Comparison of ENCODE assay signal across 7 cellular contexts in the genomic region with DNA sequence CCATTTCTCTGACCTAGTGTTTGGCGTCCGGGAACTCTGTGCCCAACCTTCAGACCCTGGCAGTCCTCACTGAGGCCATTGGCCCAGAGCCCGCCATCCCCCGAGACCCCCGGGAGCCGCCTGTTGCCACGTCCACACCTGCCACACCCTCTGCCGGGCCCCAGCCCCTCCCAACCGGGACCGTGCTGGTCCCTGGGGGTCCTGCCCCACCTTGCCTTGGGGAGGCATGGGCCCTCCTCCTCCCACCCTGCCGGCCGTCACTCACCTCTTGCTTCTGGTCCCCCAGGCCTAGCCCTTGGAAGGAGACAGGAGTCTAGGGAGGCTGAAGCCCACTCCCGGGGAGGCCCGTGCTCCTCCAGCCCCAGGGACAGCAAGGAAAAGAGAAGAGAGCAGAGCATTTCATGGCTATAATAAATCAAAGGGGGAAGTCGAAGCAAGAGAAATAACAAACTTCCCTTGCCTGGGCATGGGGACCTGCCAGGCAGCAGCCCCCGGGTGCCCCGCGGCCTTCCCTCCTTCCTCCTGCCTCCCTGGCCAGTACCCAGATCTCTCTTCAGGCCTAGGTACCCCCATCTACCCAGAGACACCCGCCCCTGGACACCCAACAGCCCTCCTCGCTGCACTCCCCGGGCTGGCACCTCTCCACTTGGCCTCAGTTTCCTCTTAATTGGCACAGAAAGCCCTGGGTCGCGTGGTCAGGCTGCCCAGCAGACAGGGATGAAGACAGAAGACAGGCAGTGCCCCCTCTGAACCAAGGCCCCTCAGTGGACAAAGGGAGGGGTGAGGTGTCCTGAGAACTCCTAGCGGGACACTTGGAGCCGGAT. TPM values are rescaled to one million over a fixed set of nuclear protein-coding genes. Genes with fewer than 3 reads are reported as not detected.
A peak's percentile ranks its signal among the peaks of the same experiment; 100 is the strongest.
DNase-seq lines count a peak whose midpoint lies in the region; ATAC-seq, FAIRE-seq and TF ChIP-seq lines count a peak whose summit lies in the region.
"Had no signal": no experiment of that assay in that cellular context is flagged by ENCODE, and none has a peak within 500 bp of the region (broad histone marks: within the 10 kb centered on the region; RNA-seq: fewer than 3 reads in every experiment).

No MANE protein-coding gene starts in this region.

- no peaks in the 10 kb centered on the region for H3K36me3 Mint-ChIP-seq in activated T-helper 1 cell treated with anti-CD3 and anti-CD28 coated beads, Interleukin-12 subunit alpha, Interleukin-12 subunit beta, Interleukin-2, Interleukin-4 antibody, amounts not matched to agents 30 ng/mL and 10 ng/mL and 1 ng/mL, durations not matched to agents 14 hours and 24 hours and 36 hours (ENCODE audit: low read depth)
- no peaks in the 10 kb centered on the region for H3K36me3 Mint-ChIP-seq in natural killer cell treated with Interleukin-12 subunit alpha and Interleukin-12 subunit beta and Interleukin-15 and Interleukin-18, amount 100 ng/mL, for 72 hours

- peak; percentile 81 for FAIRE-seq in GM12892 (lab: Jason Lieb, UNC)
- FAIRE-seq: colon had no signal

- peak in 1 of 2 donors; percentile 1 for ATAC-seq in natural killer cell treated with Interleukin-12 subunit alpha and Interleukin-12 subunit beta and Interleukin-15 and Interleukin-18, amount 100 ng/mL, for 72 hours
- no peak for ATAC-seq in GM21737 (IDR thresholded peaks at IDR 0.05; ENCODE audit: unreplicated experiment)

- DNase-seq in GM12892 (ENCODE audit: insufficient read length) = peak; percentile 35
- DNase-seq in activated T-helper 1 cell treated with anti-CD3 and anti-CD28 coated beads, Interleukin-12 subunit alpha, Interleukin-12 subunit beta, Interleukin-2, Interleukin-4 antibody, amounts not matched to agents 30 ng/mL and 10 ng/mL and 1 ng/mL, durations not matched to agents 14 hours and 24 hours and 36 hours (ENCODE audit: low spot score) = no peak
- DNase-seq in natural killer cell treated with Interleukin-12 subunit alpha and Interleukin-12 subunit beta and Interleukin-15 and Interleukin-18, amount 100 ng/mL, for 72 hours (ENCODE audit: low spot score) = no peak
- no peak for DNase-seq in NK-92 treated with Interleukin-12 subunit alpha and Interleukin-12 subunit beta, amount 100 ng/mL, for 24 hours (lab: John Stamatoyannopoulos, UW)
- DNase-seq in AML-193 (lab: John Stamatoyannopoulos, UW) = no peak

- intact Hi-C loops in activated T-helper 1 cell treated with anti-CD3 and anti-CD28 coated beads, Interleukin-12 subunit alpha, Interleukin-12 subunit beta, Interleukin-2, Interleukin-4 antibody, amounts not matched to agents 30 ng/mL and 10 ng/mL and 1 ng/mL, durations not matched to agents 14 hours and 24 hours and 36 hours (cut with micrococcal nuclease) = loop anchor here (2.0 kb wide), 1 partner anchor 13 kb away; a partner anchor contains a TSS

- H3K27me3 Mint-ChIP-seq in activated T-helper 1 cell treated with anti-CD3 and anti-CD28 coated beads, Interleukin-12 subunit alpha, Interleukin-12 subunit beta, Interleukin-2, Interleukin-4 antibody, amounts not matched to agents 30 ng/mL and 10 ng/mL and 1 ng/mL, durations not matched to agents 14 hours and 24 hours and 36 hours (ENCODE audit: insufficient read depth) = no peaks in the 10 kb centered on the region
- no peaks in the 10 kb centered on the region for H3K27me3 Mint-ChIP-seq in natural killer cell treated with Interleukin-12 subunit alpha and Interleukin-12 subunit beta and Interleukin-15 and Interleukin-18, amount 100 ng/mL, for 72 hours

- peak overlapping the region; percentile 87 for H3K27ac Mint-ChIP-seq in activated T-helper 1 cell treated with anti-CD3 and anti-CD28 coated beads, Interleukin-12 subunit alpha, Interleukin-12 subunit beta, Interleukin-2, Interleukin-4 antibody, amounts not matched to agents 30 ng/mL and 10 ng/mL and 1 ng/mL, durations not matched to agents 14 hours and 24 hours and 36 hours
- H3K27ac Mint-ChIP-seq in natural killer cell treated with Interleukin-12 subunit alpha and Interleukin-12 subunit beta and Interleukin-15 and Interleukin-18, amount 100 ng/mL, for 72 hours = peak overlapping the region; percentile 80 to 91

- no peaks in the 10 kb centered on the region for H3K9me3 Mint-ChIP-seq in activated T-helper 1 cell treated with anti-CD3 and anti-CD28 coated beads, Interleukin-12 subunit alpha, Interleukin-12 subunit beta, Interleukin-2, Interleukin-4 antibody, amounts not matched to agents 30 ng/mL and 10 ng/mL and 1 ng/mL, durations not matched to agents 14 hours and 24 hours and 36 hours
- H3K9me3 Mint-ChIP-seq in natural killer cell treated with Interleukin-12 subunit alpha and Interleukin-12 subunit beta and Interleukin-15 and Interleukin-18, amount 100 ng/mL, for 72 hours = no peaks in the 10 kb centered on the region

- no peak overlapping the region for H3K4me3 Mint-ChIP-seq in activated T-helper 1 cell treated with anti-CD3 and anti-CD28 coated beads, Interleukin-12 subunit alpha, Interleukin-12 subunit beta, Interleukin-2, Interleukin-4 antibody, amounts not matched to agents 30 ng/mL and 10 ng/mL and 1 ng/mL, durations not matched to agents 14 hours and 24 hours and 36 hours
- peak overlapping the region; percentile 34 for H3K4me3 Mint-ChIP-seq in natural killer cell treated with Interleukin-12 subunit alpha and Interleukin-12 subunit beta and Interleukin-15 and Interleukin-18, amount 100 ng/mL, for 72 hours

- no peak for TF ChIP-seq POLR2A in GM12892 (IDR thresholded peaks at IDR 0.05; ENCODE audit: low read depth, low read length)

- peaks cover 15% of the 10 kb centered on the region for H3K4me1 Mint-ChIP-seq in activated T-helper 1 cell treated with anti-CD3 and anti-CD28 coated beads, Interleukin-12 subunit alpha, Interleukin-12 subunit beta, Interleukin-2, Interleukin-4 antibody, amounts not matched to agents 30 ng/mL and 10 ng/mL and 1 ng/mL, durations not matched to agents 14 hours and 24 hours and 36 hours (ENCODE audit: low read depth)
- H3K4me1 Mint-ChIP-seq in natural killer cell treated with Interleukin-12 subunit alpha and Interleukin-12 subunit beta and Interleukin-15 and Interleukin-18, amount 100 ng/mL, for 72 hours (ENCODE audit: low read depth in 2 of 2) = peaks cover 14 to 43% of the 10 kb centered on the region in 2 donors

RNA-seq across cellular contexts. Expression of a gene that starts 13.0 kb away (rescaled TPM):
- 7.0 TPM for polyA plus RNA-seq in GM12892 (2012; ENCODE audit: missing spikeins)
- 15.5 and 16.2 TPM in 2 replicates for total RNA-seq in activated T-helper 1 cell treated with anti-CD3 and anti-CD28 coated beads, Interleukin-12 subunit alpha, Interleukin-12 subunit beta, Interleukin-2, Interleukin-4 antibody, amounts not matched to agents 30 ng/mL and 10 ng/mL and 1 ng/mL, durations not matched to agents 14 hours and 24 hours and 36 hours
- total RNA-seq in natural killer cell treated with Interleukin-12 subunit alpha and Interleukin-12 subunit beta and Interleukin-15 and Interleukin-18, amount 100 ng/mL, for 72 hours = 10 to 100 TPM; 20.9 to 31.3 TPM

RNA-seq across cellular contexts. Expression of a gene that starts 17.1 kb away (rescaled TPM):
- polyA plus RNA-seq in GM12892 (2012; ENCODE audit: missing spikeins) = 5.5 TPM
- total RNA-seq in activated T-helper 1 cell treated with anti-CD3 and anti-CD28 coated beads, Interleukin-12 subunit alpha, Interleukin-12 subunit beta, Interleukin-2, Interleukin-4 antibody, amounts not matched to agents 30 ng/mL and 10 ng/mL and 1 ng/mL, durations not matched to agents 14 hours and 24 hours and 36 hours = not detected in 2 replicates
- total RNA-seq in natural killer cell treated with Interleukin-12 subunit alpha and Interleukin-12 subunit beta and Interleukin-15 and Interleukin-18, amount 100 ng/mL, for 72 hours = 1 to 10 TPM; 2.0 to 2.5 TPM

RNA-seq across cellular contexts. Expression of a gene that starts 30.8 kb away (rescaled TPM):
- polyA plus RNA-seq in GM12892 (2012; ENCODE audit: missing spikeins) = 132 TPM
- total RNA-seq in activated T-helper 1 cell treated with anti-CD3 and anti-CD28 coated beads, Interleukin-12 subunit alpha, Interleukin-12 subunit beta, Interleukin-2, Interleukin-4 antibody, amounts not matched to agents 30 ng/mL and 10 ng/mL and 1 ng/mL, durations not matched to agents 14 hours and 24 hours and 36 hours = 219 and 222 TPM in 2 replicates
- 100 to 1,000 TPM; 175 to 216 TPM for total RNA-seq in natural killer cell treated with Interleukin-12 subunit alpha and Interleukin-12 subunit beta and Interleukin-15 and Interleukin-18, amount 100 ng/mL, for 72 hours

RNA-seq across cellular contexts. Expression of a gene that starts 42.9 kb away (rescaled TPM):
- not detected for polyA plus RNA-seq in GM12892 (2012; ENCODE audit: missing spikeins)
- total RNA-seq in activated T-helper 1 cell treated with anti-CD3 and anti-CD28 coated beads, Interleukin-12 subunit alpha, Interleukin-12 subunit beta, Interleukin-2, Interleukin-4 antibody, amounts not matched to agents 30 ng/mL and 10 ng/mL and 1 ng/mL, durations not matched to agents 14 hours and 24 hours and 36 hours = not detected in 2 replicates
- total RNA-seq in natural killer cell treated with Interleukin-12 subunit alpha and Interleukin-12 subunit beta and Interleukin-15 and Interleukin-18, amount 100 ng/mL, for 72 hours = not detected

RNA-seq across cellular contexts. Expression of a gene that starts 53.5 kb away (rescaled TPM):
- polyA plus RNA-seq in GM12892 (2012; ENCODE audit: missing spikeins) = 0.59 TPM
- total RNA-seq in activated T-helper 1 cell treated with anti-CD3 and anti-CD28 coated beads, Interleukin-12 subunit alpha, Interleukin-12 subunit beta, Interleukin-2, Interleukin-4 antibody, amounts not matched to agents 30 ng/mL and 10 ng/mL and 1 ng/mL, durations not matched to agents 14 hours and 24 hours and 36 hours = 0.51 and 0.62 TPM in 2 replicates
- 1 to 10 TPM; 1.8 to 4.0 TPM for total RNA-seq in natural killer cell treated with Interleukin-12 subunit alpha and Interleukin-12 subunit beta and Interleukin-15 and Interleukin-18, amount 100 ng/mL, for 72 hours
